In genomic region chr5:97554992-97555981, GRCh38 we compare ENCODE assay signal across 17 cellular contexts.
A peak's percentile ranks its signal among the peaks of the same experiment; 100 is the strongest.
DNase-seq lines count a peak whose midpoint lies in the region; ATAC-seq and TF ChIP-seq lines count a peak whose summit lies in the region.
"Had no signal": no experiment of that assay in that cellular context is flagged by ENCODE, and none has a peak within 500 bp of the region (broad histone marks: within the 10 kb centered on the region; RNA-seq: fewer than 3 reads in every experiment).

No MANE protein-coding gene starts in this region.

- no peak overlapping the region for H3K4me3 Mint-ChIP-seq in stimulated activated memory B cell treated with anti-CD40 and anti-IgM and Interleukin-4, amounts not matched to agents 10 μg/mL and 1 μg/mL and 100 μg/mL, for 72 hours
- H3K4me3 Mint-ChIP-seq: activated CD4-positive, alpha-beta memory T cell treated with anti-CD3 and anti-CD28 coated beads for 36 hours; neural progenitor cell had no signal

- H3K79me1 ChIP-seq in mesenchymal stem cell (replicated peaks; ENCODE audit: low read length, poor library complexity, severe bottlenecking) = no peaks in the 10 kb centered on the region

- no peaks in the 10 kb centered on the region for H3K4me1 Mint-ChIP-seq in stimulated activated memory B cell treated with anti-CD40 and anti-IgM and Interleukin-4, amounts not matched to agents 10 μg/mL and 1 μg/mL and 100 μg/mL, for 72 hours

- H3K27ac ChIP-seq in mesenchymal stem cell (ENCODE audit: low read length, poor library complexity, severe bottlenecking) (no peak overlapping the region), stomach (no peak overlapping the region)
- H3K27ac ChIP-seq: neural progenitor cell, upper lobe of right lung had no signal

- no peak overlapping the region for H2BK12ac ChIP-seq in mesenchymal stem cell (ENCODE audit: low read length in 2 of 2)

- H2BK5ac ChIP-seq in mesenchymal stem cell (ENCODE audit: low read depth, low read length, poor library complexity, severe bottlenecking) = no peak overlapping the region

- no peak for TF ChIP-seq POLR2A in stomach (IDR thresholded peaks at IDR 0.05)

- H3K27me3 ChIP-seq in MG63 = no peaks in the 10 kb centered on the region
- H3K27me3 ChIP-seq in mesenchymal stem cell (ENCODE audit: control insufficient read depth in 1 of 2, insufficient read depth in 1 of 2, low read length in 2 of 2) = no peaks in the 10 kb centered on the region
- no peaks in the 10 kb centered on the region for H3K27me3 ChIP-seq in stomach
- H3K27me3 ChIP-seq: neural progenitor cell, upper lobe of right lung had no signal

- H3K9ac ChIP-seq in mesenchymal stem cell (ENCODE audit: low read length) = peak overlapping the region; percentile 36
- H3K9ac ChIP-seq: neural progenitor cell had no signal

- 89% methylated on average over 3 of the region's 5 CpGs for WGBS in mesenchymal stem cell
- WGBS in stomach, 5 donors = 65 to 73% (median 72%) methylated on average over 5 of the region's 5 CpGs

- no peak for ATAC-seq in stimulated activated memory B cell treated with anti-CD40 and anti-IgM and Interleukin-4, amounts not matched to agents 10 μg/mL and 1 μg/mL and 100 μg/mL, for 72 hours
- ATAC-seq: K562, upper lobe of right lung had no signal

- H3K9me3 Mint-ChIP-seq in stimulated activated memory B cell treated with anti-CD40 and anti-IgM and Interleukin-4, amounts not matched to agents 10 μg/mL and 1 μg/mL and 100 μg/mL, for 72 hours = no peaks in the 10 kb centered on the region
- H3K9me3 Mint-ChIP-seq: activated CD4-positive, alpha-beta memory T cell treated with anti-CD3 and anti-CD28 coated beads for 36 hours; neural progenitor cell had no signal

- peaks cover 2% of the 10 kb centered on the region for H3K4me1 ChIP-seq in mesenchymal stem cell (ENCODE audit: control insufficient read depth, insufficient read depth, low read depth, low read length)
- no peaks in the 10 kb centered on the region for H3K4me1 ChIP-seq in stomach
- H3K4me1 ChIP-seq: upper lobe of right lung had no signal

- TF ChIP-seq CTCF in AG09309 (IDR thresholded peaks at IDR 0.05; ENCODE audit: control insufficient read depth, insufficient read depth, low read depth, low read length, missing control alignments) (no peak), stomach (IDR thresholded peaks at IDR 0.05) (no peak)

- H3K36me3 ChIP-seq in MG63 (no peaks in the 10 kb centered on the region), mesenchymal stem cell (ENCODE audit: control insufficient read depth in 1 of 2, insufficient read depth in 2 of 2, low read depth in 1 of 2, low read length in 2 of 2) (no peaks in the 10 kb centered on the region), stomach (no peaks in the 10 kb centered on the region)
- H3K36me3 ChIP-seq: neural progenitor cell, upper lobe of right lung had no signal

- peak; percentile 21 for DNase-seq in AG09309 (ENCODE audit: low read depth)
- DNase-seq in MG63 = peak; percentile 17
- DNase-seq in dedifferentiated amniotic fluid mesenchymal stem cell (ENCODE audit: extremely low spot score) = peak; percentile 27
- DNase-seq in mesenchymal stem cell = no peak
- no peak for DNase-seq in stomach
- DNase-seq in mesenteric fat pad (ENCODE audit: low spot score) = no peak
- DNase-seq in NCI-H2081 treated with DMSO at 0.1 percent for 48 hours (lab: John Stamatoyannopoulos, UW) = no peak
- DNase-seq: activated CD4-positive, alpha-beta memory T cell treated with anti-CD3 and anti-CD28 coated beads for 36 hours; dermis blood vessel endothelial cell; DMS53; H7; NCI-H1417 treated with DMSO at 0.1 percent for 48 hours; upper lobe of right lung had no signal

- H3K9me3 ChIP-seq in MG63 (no peaks in the 10 kb centered on the region), mesenchymal stem cell (ENCODE audit: control insufficient read depth, low read length) (no peaks in the 10 kb centered on the region), stomach (no peaks in the 10 kb centered on the region)
- H3K9me3 ChIP-seq: upper lobe of right lung had no signal

- no peak for TF ChIP-seq EP300 in stomach (IDR thresholded peaks at IDR 0.05)

- H2AFZ ChIP-seq in mesenchymal stem cell (ENCODE audit: low read depth, low read length) = no peak overlapping the region
- H2AFZ ChIP-seq: neural progenitor cell had no signal

- H3K4me2 ChIP-seq in mesenchymal stem cell (ENCODE audit: low read length, poor library complexity, severe bottlenecking) = no peak overlapping the region
- H3K4me2 ChIP-seq: neural progenitor cell had no signal

- H3K4me3 ChIP-seq in AG09309 (ENCODE audit: control insufficient read depth, low read depth, low read length) = no peak overlapping the region
- no peak overlapping the region for H3K4me3 ChIP-seq in MG63
- no peak overlapping the region for H3K4me3 ChIP-seq in mesenchymal stem cell (ENCODE audit: insufficient read depth in 1 of 2, low read depth in 1 of 2, low read length in 2 of 2)
- no peak overlapping the region for H3K4me3 ChIP-seq in stomach
- H3K4me3 ChIP-seq: K562, lung, neural progenitor cell, upper lobe of right lung had no signal

- no peak overlapping the region for H3K18ac ChIP-seq in mesenchymal stem cell (ENCODE audit: low read depth in 1 of 2, low read length in 2 of 2)

- no peak overlapping the region for H2BK15ac ChIP-seq in mesenchymal stem cell (ENCODE audit: low read depth, poor library complexity, severe bottlenecking)

- H3K4ac ChIP-seq in mesenchymal stem cell (ENCODE audit: low read depth in 1 of 2, low read length in 2 of 2) = no peak overlapping the region

- H2AK5ac ChIP-seq in mesenchymal stem cell (ENCODE audit: low read length, severe bottlenecking) = no peak overlapping the region

- no peak overlapping the region for H4K8ac ChIP-seq in mesenchymal stem cell (ENCODE audit: low read length)

- H2BK120ac ChIP-seq in mesenchymal stem cell (ENCODE audit: low read depth, low read length) = no peak overlapping the region

- intact Hi-C loops in stomach (cut with DNase I; ENCODE audit: low total_unique reads) = no loop called here

- peak overlapping the region in 1 of 2 experiments; percentile 85 for H3K23ac ChIP-seq in mesenchymal stem cell (ENCODE audit: low read length in 2 of 2)

- no peaks in the 10 kb centered on the region for H3K36me3 Mint-ChIP-seq in stimulated activated memory B cell treated with anti-CD40 and anti-IgM and Interleukin-4, amounts not matched to agents 10 μg/mL and 1 μg/mL and 100 μg/mL, for 72 hours
- H3K36me3 Mint-ChIP-seq: activated CD4-positive, alpha-beta memory T cell treated with anti-CD3 and anti-CD28 coated beads for 36 hours; neural progenitor cell had no signal

- no peak overlapping the region for H3K27ac Mint-ChIP-seq in stimulated activated memory B cell treated with anti-CD40 and anti-IgM and Interleukin-4, amounts not matched to agents 10 μg/mL and 1 μg/mL and 100 μg/mL, for 72 hours
- H3K27ac Mint-ChIP-seq: activated CD4-positive, alpha-beta memory T cell treated with anti-CD3 and anti-CD28 coated beads for 36 hours; neural progenitor cell had no signal

- no peak overlapping the region for H4K91ac ChIP-seq in mesenchymal stem cell (ENCODE audit: low read length)

- no peak overlapping the region for H3K14ac ChIP-seq in mesenchymal stem cell (ENCODE audit: low read length in 2 of 2)

- H3K27me3 Mint-ChIP-seq in stimulated activated memory B cell treated with anti-CD40 and anti-IgM and Interleukin-4, amounts not matched to agents 10 μg/mL and 1 μg/mL and 100 μg/mL, for 72 hours = no peaks in the 10 kb centered on the region
- H3K27me3 Mint-ChIP-seq: activated CD4-positive, alpha-beta memory T cell treated with anti-CD3 and anti-CD28 coated beads for 36 hours had no signal

Comparison
In these comparisons a context has a peak if more than half of its experiments do, and no peak if none do; other contexts are left out.
1. DNase-seq: peak in AG09309 (single experiment), MG63 (single experiment) and dedifferentiated amniotic fluid mesenchymal stem cell (single experiment); none in mesenchymal stem cell (single experiment), stomach (single experiment), mesenteric fat pad (single experiment) and NCI-H2081 treated with DMSO at 0.1 percent for 48 hours (single experiment).